ENCODE assay signal across 1 cellular context in the genomic region with DNA sequence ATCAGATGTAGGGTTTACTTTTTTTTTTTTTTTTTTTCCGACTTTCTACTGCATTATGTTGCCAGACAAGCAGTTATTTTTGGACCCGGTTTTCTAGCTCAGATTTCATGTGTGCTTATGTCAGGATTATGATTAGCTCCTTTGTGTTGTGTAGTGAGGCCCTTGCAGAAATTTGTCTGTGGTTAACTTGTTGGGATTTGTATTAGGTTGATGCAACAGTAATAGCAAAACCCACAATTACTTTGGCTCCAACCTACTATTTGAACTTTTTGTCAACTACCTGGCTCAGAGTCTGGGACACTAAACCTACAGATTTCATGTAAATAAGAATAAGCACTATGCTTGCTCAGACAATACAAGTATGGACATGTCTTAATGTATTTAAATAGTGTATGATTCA.
TF ChIP-seq lines count a peak whose summit lies in the region.

No MANE protein-coding gene starts in this region.

TF ChIP-seq in GM23338, 12 proteins besides CTCF, POLR2A, EP300 and RAD21:
- TF ChIP-seq ZNF331 (CRISPR knock-in tag; IDR thresholded peaks at IDR 0.05; ENCODE audit: low read depth) (no peak), POLR2AphosphoS5 (IDR thresholded peaks at IDR 0.05; ENCODE audit: low read depth) (no peak), CREB1 (CRISPR knock-in tag; IDR thresholded peaks at IDR 0.05; ENCODE audit: low read depth) (no peak), EZH2phosphoT487 (IDR thresholded peaks at IDR 0.05; ENCODE audit: unreplicated experiment) (no peak), JUNB (IDR thresholded peaks at IDR 0.05; ENCODE audit: unreplicated experiment) (no peak), NANOG (IDR thresholded peaks at IDR 0.05; ENCODE audit: borderline replicate concordance) (no peak), ZNF114 (CRISPR knock-in tag; IDR thresholded peaks at IDR 0.05) (no peak)
- TF ChIP-seq, protein P1, sequence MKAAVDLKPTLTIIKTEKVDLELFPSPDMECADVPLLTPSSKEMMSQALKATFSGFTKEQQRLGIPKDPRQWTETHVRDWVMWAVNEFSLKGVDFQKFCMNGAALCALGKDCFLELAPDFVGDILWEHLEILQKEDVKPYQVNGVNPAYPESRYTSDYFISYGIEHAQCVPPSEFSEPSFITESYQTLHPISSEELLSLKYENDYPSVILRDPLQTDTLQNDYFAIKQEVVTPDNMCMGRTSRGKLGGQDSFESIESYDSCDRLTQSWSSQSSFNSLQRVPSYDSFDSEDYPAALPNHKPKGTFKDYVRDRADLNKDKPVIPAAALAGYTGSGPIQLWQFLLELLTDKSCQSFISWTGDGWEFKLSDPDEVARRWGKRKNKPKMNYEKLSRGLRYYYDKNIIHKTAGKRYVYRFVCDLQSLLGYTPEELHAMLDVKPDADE (IDR thresholded peaks at IDR 0.05) = no peak
- TF ChIP-seq, protein P2, sequence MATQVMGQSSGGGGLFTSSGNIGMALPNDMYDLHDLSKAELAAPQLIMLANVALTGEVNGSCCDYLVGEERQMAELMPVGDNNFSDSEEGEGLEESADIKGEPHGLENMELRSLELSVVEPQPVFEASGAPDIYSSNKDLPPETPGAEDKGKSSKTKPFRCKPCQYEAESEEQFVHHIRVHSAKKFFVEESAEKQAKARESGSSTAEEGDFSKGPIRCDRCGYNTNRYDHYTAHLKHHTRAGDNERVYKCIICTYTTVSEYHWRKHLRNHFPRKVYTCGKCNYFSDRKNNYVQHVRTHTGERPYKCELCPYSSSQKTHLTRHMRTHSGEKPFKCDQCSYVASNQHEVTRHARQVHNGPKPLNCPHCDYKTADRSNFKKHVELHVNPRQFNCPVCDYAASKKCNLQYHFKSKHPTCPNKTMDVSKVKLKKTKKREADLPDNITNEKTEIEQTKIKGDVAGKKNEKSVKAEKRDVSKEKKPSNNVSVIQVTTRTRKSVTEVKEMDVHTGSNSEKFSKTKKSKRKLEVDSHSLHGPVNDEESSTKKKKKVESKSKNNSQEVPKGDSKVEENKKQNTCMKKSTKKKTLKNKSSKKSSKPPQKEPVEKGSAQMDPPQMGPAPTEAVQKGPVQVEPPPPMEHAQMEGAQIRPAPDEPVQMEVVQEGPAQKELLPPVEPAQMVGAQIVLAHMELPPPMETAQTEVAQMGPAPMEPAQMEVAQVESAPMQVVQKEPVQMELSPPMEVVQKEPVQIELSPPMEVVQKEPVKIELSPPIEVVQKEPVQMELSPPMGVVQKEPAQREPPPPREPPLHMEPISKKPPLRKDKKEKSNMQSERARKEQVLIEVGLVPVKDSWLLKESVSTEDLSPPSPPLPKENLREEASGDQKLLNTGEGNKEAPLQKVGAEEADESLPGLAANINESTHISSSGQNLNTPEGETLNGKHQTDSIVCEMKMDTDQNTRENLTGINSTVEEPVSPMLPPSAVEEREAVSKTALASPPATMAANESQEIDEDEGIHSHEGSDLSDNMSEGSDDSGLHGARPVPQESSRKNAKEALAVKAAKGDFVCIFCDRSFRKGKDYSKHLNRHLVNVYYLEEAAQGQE (IDR thresholded peaks at IDR 0.05; ENCODE audit: unreplicated experiment) = no peak
